Comparison of ENCODE assay signal across 27 cellular contexts in the genomic region with DNA sequence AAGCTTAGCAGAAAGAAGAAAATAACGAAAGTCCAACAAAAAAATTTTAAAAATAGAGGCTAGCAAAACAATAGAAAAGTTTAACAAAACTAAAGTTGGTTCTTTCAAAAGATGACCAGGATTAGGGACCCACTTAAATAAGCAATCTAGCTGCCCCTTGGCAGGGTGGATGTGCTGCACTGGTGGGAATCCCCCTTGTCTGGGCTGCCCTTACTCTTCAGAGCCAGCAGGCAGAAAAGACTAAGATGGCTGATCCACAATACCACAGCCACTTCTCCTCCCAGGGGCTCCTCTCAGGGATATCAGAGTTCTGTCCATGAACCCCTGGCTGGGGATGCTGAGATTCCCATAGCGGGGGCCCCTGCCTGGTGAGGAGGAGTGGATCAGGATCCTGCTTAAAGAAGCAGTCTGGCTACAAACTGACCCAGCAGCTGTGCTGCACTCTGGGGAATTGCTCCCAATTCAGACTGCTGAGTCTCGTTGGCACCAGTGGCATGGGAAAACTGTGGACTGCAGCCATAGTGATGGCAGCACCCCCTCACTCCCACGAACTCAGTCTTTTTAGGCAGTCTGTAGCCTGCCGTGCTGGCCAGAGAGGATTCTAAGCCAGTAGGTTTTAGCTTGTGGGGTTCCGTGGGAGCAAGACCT. TPM values are rescaled to one million over a fixed set of nuclear protein-coding genes. Genes with fewer than 3 reads are reported as not detected.
DNase-seq lines count a peak whose midpoint lies in the region; ATAC-seq, FAIRE-seq and TF ChIP-seq lines count a peak whose summit lies in the region.
"Had no signal": no experiment of that assay in that cellular context is flagged by ENCODE, and none has a peak within 500 bp of the region (broad histone marks: within the 10 kb centered on the region; RNA-seq: fewer than 3 reads in every experiment).

No MANE protein-coding gene starts in this region.

- TF ChIP-seq RAD21 in GM12878 (IDR thresholded peaks at IDR 0.05; ENCODE audit: insufficient read depth, low read depth, low read length): no peak

- DNase-seq in GM23338 (ENCODE audit: low spot score): no peak
- no peak for DNase-seq in GM12878 (ENCODE audit: low read depth, low spot score)
- no peak for DNase-seq in naive B cell
- no peak for DNase-seq in GM03348 (ENCODE audit: low spot score)
- no peak for DNase-seq in tibial artery
- DNase-seq in Karpas-422: no peak
- DNase-seq: CD4-positive, CD25-positive, alpha-beta regulatory T cell; DMS79 treated with DMSO at 0.1 percent for 48 hours; H9; HFFc6; NCI-H1092 treated with DMSO at 0.1 percent for 48 hours; NCI-H1436 treated with DMSO at 0.1 percent for 48 hours; NCI-H2029; NCI-H226; NCI-H510A treated with DMSO at 0.1 percent for 48 hours; NCI-H774; PC-3; SHP77 had no signal

- in situ Hi-C loops in GM12878 (cut with MboI): no loop called here

- no peaks in the 10 kb centered on the region for H3K27me3 ChIP-seq in GM23338 (ENCODE audit: insufficient read depth)
- no peaks in the 10 kb centered on the region for H3K27me3 ChIP-seq in Loucy (ENCODE audit: insufficient read depth, low read length, poor library complexity, severe bottlenecking)
- no peaks in the 10 kb centered on the region for H3K27me3 ChIP-seq in GM12878 (replicated peaks in 1 of 2; ENCODE audit: control insufficient read depth in 2 of 2, insufficient read depth in 2 of 2, low read length in 1 of 2)
- no peaks in the 10 kb centered on the region for H3K27me3 ChIP-seq in tibial artery
- no peaks in the 10 kb centered on the region for H3K27me3 ChIP-seq in Karpas-422 (ENCODE audit: low read length)

- TF ChIP-seq CTCF in GM23338 (conservative IDR thresholded peaks at IDR 0.05; ENCODE audit: low read depth in 2 of 2) (no peak), Loucy (conservative IDR thresholded peaks at IDR 0.05; ENCODE audit: low read length) (no peak), GM12878 (IDR thresholded peaks at IDR 0.05 in 2 of 3, conservative IDR thresholded peaks at IDR 0.05 in 1 of 3; ENCODE audit: control insufficient read depth in 2 of 3, extremely low read depth in 1 of 3, insufficient read depth in 1 of 3, low read depth in 3 of 3, low read length in 3 of 3) (no peak), tibial artery (IDR thresholded peaks at IDR 0.05) (no peak)

- H3K36me3 ChIP-seq in GM23338 (ENCODE audit: insufficient read depth) (no peaks in the 10 kb centered on the region), Loucy (ENCODE audit: insufficient read depth, low read length) (no peaks in the 10 kb centered on the region), GM12878 (ENCODE audit: control insufficient read depth in 2 of 2, insufficient read depth in 2 of 2, low read length in 1 of 2) (no peaks in the 10 kb centered on the region), tibial artery (no peaks in the 10 kb centered on the region), Karpas-422 (ENCODE audit: insufficient read depth, low read length) (no peaks in the 10 kb centered on the region)

- H3K79me2 ChIP-seq in GM23338 (replicated peaks; ENCODE audit: insufficient read depth): no peaks in the 10 kb centered on the region
- no peaks in the 10 kb centered on the region for H3K79me2 ChIP-seq in Loucy (ENCODE audit: insufficient read depth, low read length)
- no peaks in the 10 kb centered on the region for H3K79me2 ChIP-seq in GM12878 (ENCODE audit: control insufficient read depth, insufficient read depth, low read length)
- no peaks in the 10 kb centered on the region for H3K79me2 ChIP-seq in Karpas-422 (ENCODE audit: low read length)

- peaks cover 3% of the 10 kb centered on the region for H3K27me3 Mint-ChIP-seq in GM23338 (ENCODE audit: insufficient read depth, low read depth, poor library complexity)
- H3K27me3 Mint-ChIP-seq in naive B cell: no peaks in the 10 kb centered on the region

- no peak overlapping the region for H3K4me2 ChIP-seq in GM23338
- H3K4me2 ChIP-seq in Loucy (ENCODE audit: low read depth, low read length, poor library complexity, severe bottlenecking): no peak overlapping the region
- H3K4me2 ChIP-seq in GM12878 (ENCODE audit: control insufficient read depth, insufficient read depth): no peak overlapping the region
- no peak overlapping the region for H3K4me2 ChIP-seq in Karpas-422 (ENCODE audit: low read depth, low read length, poor library complexity, severe bottlenecking)

- H3K9me2 ChIP-seq in GM23338 (ENCODE audit: insufficient read depth): no peaks in the 10 kb centered on the region
- no peaks in the 10 kb centered on the region for H3K9me2 ChIP-seq in Loucy (replicated peaks; ENCODE audit: low read depth, low read length)
- H3K9me2 ChIP-seq in Karpas-422 (replicated peaks; ENCODE audit: insufficient read depth, low read length): no peaks in the 10 kb centered on the region

- no peak for TF ChIP-seq POLR2A in GM12878 (IDR thresholded peaks at IDR 0.05; ENCODE audit: low read depth, low read length)

- H3K36me3 Mint-ChIP-seq in GM23338 (ENCODE audit: low read depth) (no peaks in the 10 kb centered on the region), naive B cell (no peaks in the 10 kb centered on the region)
- H3K36me3 Mint-ChIP-seq: CD4-positive, CD25-positive, alpha-beta regulatory T cell had no signal

- no peak overlapping the region for H3K27ac Mint-ChIP-seq in GM23338
- no peak overlapping the region for H3K27ac Mint-ChIP-seq in naive B cell
- H3K27ac Mint-ChIP-seq: CD4-positive, CD25-positive, alpha-beta regulatory T cell; H9; HFFc6 had no signal

- H3K4me1 ChIP-seq in GM23338 (ENCODE audit: insufficient read depth) (no peaks in the 10 kb centered on the region), Loucy (ENCODE audit: insufficient read depth, low read length, poor library complexity, severe bottlenecking) (peaks cover 14% of the 10 kb centered on the region), GM12878 (ENCODE audit: control insufficient read depth, insufficient read depth, low read length) (no peaks in the 10 kb centered on the region), tibial artery (peaks cover 0 to 8% (median 5%) of the 10 kb centered on the region in 4 donors), Karpas-422 (ENCODE audit: low read length) (no peaks in the 10 kb centered on the region)

- no peak overlapping the region for H3K4me3 Mint-ChIP-seq in GM23338
- H3K4me3 Mint-ChIP-seq in naive B cell: no peak overlapping the region
- H3K4me3 Mint-ChIP-seq: CD4-positive, CD25-positive, alpha-beta regulatory T cell; H9; HFFc6 had no signal

- H3K4me1 Mint-ChIP-seq in GM23338 (peaks cover 5% of the 10 kb centered on the region; the same call in 2 of the 3 replicates), naive B cell (peaks cover 0 to 5% (median 2%) of the 10 kb centered on the region in 3 donors)

- H4K20me1 ChIP-seq in GM23338 (replicated peaks; ENCODE audit: insufficient read depth) (no peaks in the 10 kb centered on the region), Loucy (ENCODE audit: insufficient read depth, low read length, poor library complexity, severe bottlenecking) (no peaks in the 10 kb centered on the region), GM12878 (ENCODE audit: control insufficient read depth, insufficient read depth) (no peaks in the 10 kb centered on the region), Karpas-422 (ENCODE audit: insufficient read depth, low read depth, low read length) (no peaks in the 10 kb centered on the region)

- RAD21 ChIA-PET in GM12878 (lab: Charles Lee; ENCODE audit: unreplicated experiment): interaction anchor here (0.8 to 1.9 kb wide), 3 partner anchors 170 to 425 kb away, joined by 3 to 5 read pairs (median 3); no protein-coding TSS in a partner anchor

- H3K27ac ChIP-seq in GM23338 (ENCODE audit: low read depth) (no peak overlapping the region), GM12878 (ENCODE audit: control insufficient read depth, insufficient read depth) (no peak overlapping the region), tibial artery (no peak overlapping the region), Karpas-422 (ENCODE audit: low read length) (no peak overlapping the region)
- H3K27ac ChIP-seq: HL-60 had no signal

- no TSS peak for BruUV-seq in GM12878 (replicated peaks; lab: Mats Ljungman, UMichigan)

- ATAC-seq in GM23338 (no peak), GM12878 (peak; percentile 76), naive B cell (ENCODE audit: low read depth in 2 of 2) (peak; percentile 30 to 38), HG02870 (IDR thresholded peaks at IDR 0.05; ENCODE audit: unreplicated experiment) (no peak)
- ATAC-seq: HepG2, K562, PC-3 had no signal

- POLR2A ChIA-PET in GM12878 (lab: Charles Lee): interaction anchor here (1.4 kb wide), 1 partner anchor 80 kb away, joined by 4 read pairs; no protein-coding TSS in a partner anchor

- peak overlapping the region; percentile 53; the same call in 1 of the 2 replicates for H2AFZ ChIP-seq in GM23338
- H2AFZ ChIP-seq in Loucy (ENCODE audit: low read length): peak overlapping the region; percentile 45; the same call in 1 of the 2 replicates
- no peak overlapping the region; the same call in 1 of the 2 replicates for H2AFZ ChIP-seq in GM12878 (ENCODE audit: control insufficient read depth, low read depth, low read length)
- H2AFZ ChIP-seq in Karpas-422 (ENCODE audit: low read length): no peak overlapping the region

- H3K9me3 Mint-ChIP-seq in GM23338 (no peaks in the 10 kb centered on the region), naive B cell (no peaks in the 10 kb centered on the region)
- H3K9me3 Mint-ChIP-seq: H9, HFFc6 had no signal

- no peaks in the 10 kb centered on the region for H3F3A ChIP-seq in GM23338 (replicated peaks; ENCODE audit: low read depth)
- H3F3A ChIP-seq in Loucy (ENCODE audit: low read depth): no peaks in the 10 kb centered on the region

- FAIRE-seq in GM12878 (lab: Jason Lieb, UNC): no peak
- FAIRE-seq: GM12891, HepG2, K562 had no signal

- intact Hi-C loops in GM12878 (cut with micrococcal nuclease; ENCODE audit: unreplicated experiment): loop anchor here (5.0 to 10.0 kb wide), 2 partner anchors 237 to 414 kb away; no protein-coding TSS in a partner anchor
- intact Hi-C loops in tibial artery (cut with DNase I; ENCODE audit: low total_unique reads): no loop called here

- 49% methylated on average over 6 of the region's 6 CpGs for WGBS in GM12878 (ENCODE audit: insufficient coverage, insufficient replicate concordance, low lambda C conversion rate, missing lambda C conversion rate)

- SMC1A ChIA-PET in GM12878 (lab: Charles Lee; ENCODE audit: uncharacterized antibody, unreplicated experiment): interaction anchor here (1.3 to 1.6 kb wide), 2 partner anchors 9 to 237 kb away, joined by 3 to 7 read pairs; no protein-coding TSS in a partner anchor

- no peak for TF ChIP-seq EP300 in GM12878 (IDR thresholded peaks at IDR 0.05; ENCODE audit: borderline replicate concordance in 1 of 2, control insufficient read depth in 1 of 2, low read depth in 2 of 2, low read length in 2 of 2)

- no peaks in the 10 kb centered on the region for H3K9me3 ChIP-seq in Loucy (ENCODE audit: insufficient read depth, low read depth, low read length)
- no peaks in the 10 kb centered on the region for H3K9me3 ChIP-seq in GM12878 (replicated peaks; ENCODE audit: control insufficient read depth, insufficient read depth, low read length)
- no peaks in the 10 kb centered on the region for H3K9me3 ChIP-seq in tibial artery
- no peaks in the 10 kb centered on the region for H3K9me3 ChIP-seq in Karpas-422 (ENCODE audit: low read length)

- no peak overlapping the region for H3K9ac ChIP-seq in Loucy (ENCODE audit: low read depth, low read length, poor library complexity, severe bottlenecking)
- H3K9ac ChIP-seq in GM12878 (ENCODE audit: control insufficient read depth, insufficient read depth, low read length): no peak overlapping the region
- H3K9ac ChIP-seq in Karpas-422 (ENCODE audit: low read length): no peak overlapping the region

- no peak overlapping the region for H3K4me3 ChIP-seq in GM23338
- no peak overlapping the region for H3K4me3 ChIP-seq in Loucy (ENCODE audit: low read length, poor library complexity, severe bottlenecking)
- H3K4me3 ChIP-seq in GM12878: no peak overlapping the region
- H3K4me3 ChIP-seq in tibial artery: peak overlapping the region in 1 of 2 donors; percentile 17
- no peak overlapping the region for H3K4me3 ChIP-seq in Karpas-422 (ENCODE audit: low read length)
- H3K4me3 ChIP-seq: K562 had no signal

- CTCF ChIA-PET in GM12878 (lab: Yijun Ruan, JAX): interaction anchor here (1.1 to 1.3 kb wide), 3 partner anchors 133 to 426 kb away, joined by 3 read pairs; no protein-coding TSS in a partner anchor

RNA-seq across cellular contexts. Expression of gene INSL6, which starts 2.7 kb away (rescaled TPM):
- total RNA-seq in GM23338 (2014; rRNA removed; shearing (Covaris generic)): not detected in 2 replicates
- polyA plus RNA-seq in GM23338 (2016; fragmentation: Nextera tagmentation; extraction: Ambion mirVana): 0.19 TPM in 1 of 2 replicates, not detected in the other
- not detected in 2 replicates for total RNA-seq in GM12878 (2013; cell fraction: nucleolus; rRNA removed)
- not detected in 2 replicates for total RNA-seq in GM12878 (2014; rRNA removed)
- total RNA-seq in GM12878 (2014; rRNA removed; fragmentation: Illumina TruSeq; extraction: Trizol): not detected in 2 replicates
- not detected in 2 replicates for total RNA-seq in GM12878 (2021)
- not detected for polyA plus RNA-seq in GM12878 (2011; ENCODE audit: low read depth)
- not detected in 2 replicates for polyA plus RNA-seq in GM12878 (2011; rRNA removed)
- polyA plus RNA-seq in GM12878 (2011; cell fraction: cytosol; rRNA removed): not detected in 2 replicates
- polyA plus RNA-seq in GM12878 (2011; cell fraction: nucleus; rRNA removed): not detected in 2 replicates
- not detected in 2 replicates for polyA plus RNA-seq in GM12878 (2012)
- not detected in 2 replicates for polyA plus RNA-seq in GM12878 (2014; fragmentation: Illumina TruSeq; extraction: Trizol)
- polyA plus RNA-seq in GM12878 (2014; fragmentation: Nextera tagmentation; extraction: Ambion mirVana): under 1 TPM in 1 of 2 experiments, not detected in 1; 0.10 TPM
- polyA plus RNA-seq in GM12878 (2014; rRNA removed): not detected in 2 replicates
- 1 to 10 TPM in 1 of 2 experiments, under 1 TPM in 1; 0.84 to 1.6 TPM for polyA plus RNA-seq in GM12878 (2016; fragmentation: Nextera tagmentation; extraction: Ambion mirVana)
- polyA minus RNA-seq in GM12878 (2011; rRNA and poly(A)+ RNA removed): not detected in 2 replicates
- polyA minus RNA-seq in GM12878 (2011; cell fraction: cytosol; rRNA and poly(A)+ RNA removed): not detected in 2 replicates
- polyA minus RNA-seq in GM12878 (2011; cell fraction: nucleus; rRNA and poly(A)+ RNA removed): not detected in 2 replicates
- polyA plus RNA-seq in naive B cell (ENCODE audit: low read depth in 6 of 6): under 1 TPM in 1 of 6 donors, not detected in 5; 0.22 TPM
- not detected in 2 replicates for total RNA-seq in Karpas-422 (2014; rRNA removed; shearing (Covaris generic); ENCODE audit: low replicate concordance)
- total RNA-seq: CD4-positive, CD25-positive, alpha-beta regulatory T cell; H9; HepG2; HFFc6; HT-29; K562; PC-3; RPMI7951 had no signal
- polyA plus RNA-seq: BJ; CD4-positive, CD25-positive, alpha-beta regulatory T cell; HepG2 had no signal

RNA-seq across cellular contexts. Expression of gene INSL4, which starts 43.0 kb away (rescaled TPM):
- not detected in 2 replicates for total RNA-seq in GM23338 (2014; rRNA removed; shearing (Covaris generic))
- polyA plus RNA-seq in GM23338 (2016; fragmentation: Nextera tagmentation; extraction: Ambion mirVana) (not detected in 2 replicates), GM12878 (2011; rRNA removed) (not detected in 2 replicates), GM12878 (2014; fragmentation: Illumina TruSeq; extraction: Trizol) (0.03 TPM in 1 of 2 replicates, not detected in the other), GM12878 (2014; fragmentation: Nextera tagmentation; extraction: Ambion mirVana) (not detected), GM12878 (2014; rRNA removed) (not detected in 2 replicates), GM12878 (2016; fragmentation: Nextera tagmentation; extraction: Ambion mirVana) (not detected), naive B cell (ENCODE audit: low read depth in 6 of 6) (not detected)
- 0.24 TPM in 1 of 2 replicates, not detected in the other for total RNA-seq in GM12878 (2013; cell fraction: nucleolus; rRNA removed)
- total RNA-seq in GM12878 (2014; rRNA removed) (not detected in 2 replicates), GM12878 (2014; rRNA removed; fragmentation: Illumina TruSeq; extraction: Trizol) (not detected in 2 replicates), GM12878 (2021) (not detected in 2 replicates)
- not detected for polyA plus RNA-seq in GM12878 (2011; ENCODE audit: low read depth)
- polyA plus RNA-seq in GM12878 (2011; cell fraction: cytosol; rRNA removed): not detected in 2 replicates
- not detected in 2 replicates for polyA plus RNA-seq in GM12878 (2011; cell fraction: nucleus; rRNA removed)
- polyA plus RNA-seq in GM12878 (2012): not detected in 2 replicates
- not detected in 2 replicates for polyA minus RNA-seq in GM12878 (2011; rRNA and poly(A)+ RNA removed)
- not detected in 2 replicates for polyA minus RNA-seq in GM12878 (2011; cell fraction: cytosol; rRNA and poly(A)+ RNA removed)
- not detected in 2 replicates for polyA minus RNA-seq in GM12878 (2011; cell fraction: nucleus; rRNA and poly(A)+ RNA removed)
- total RNA-seq in Karpas-422 (2014; rRNA removed; shearing (Covaris generic); ENCODE audit: low replicate concordance): not detected in 2 replicates
- total RNA-seq: CD4-positive, CD25-positive, alpha-beta regulatory T cell; H9; HepG2; HFFc6; K562; PC-3; RPMI7951 had no signal
- polyA plus RNA-seq: BJ; CD4-positive, CD25-positive, alpha-beta regulatory T cell; HepG2; K562 had no signal

Comparison
In these comparisons a context has a peak if more than half of its experiments do, and no peak if none do; other contexts are left out.
1. ATAC-seq: peak in GM12878 (single experiment) and naive B cell (2 of 2); none in GM23338 (single experiment) and HG02870 (single experiment).
2. H2AFZ ChIP-seq: peak in GM23338 (single experiment) and Loucy (single experiment); none in GM12878 (single experiment) and Karpas-422 (single experiment).